ENCODE assay signal across 8 cellular contexts in genomic region chr15:73677146-73677607, GRCh38. TPM values are rescaled to one million over a fixed set of nuclear protein-coding genes. Genes with fewer than 3 reads are reported as not detected.
DNase-seq lines count a peak whose midpoint lies in the region; ATAC-seq and TF ChIP-seq lines count a peak whose summit lies in the region.

No MANE protein-coding gene starts in this region.

- no peak overlapping the region for H3K4me3 ChIP-seq in foreskin fibroblast (ENCODE audit: low read depth in 1 of 2, low read length in 2 of 2)
- no peak overlapping the region for H3K4me3 ChIP-seq in prostate gland

- in situ Hi-C loops in GM13976 (cut with MboI; ENCODE audit: low sequenced_read_pairs, unreplicated experiment), result loop anchor here (25.0 kb wide), 1 partner anchor 365 kb away; no protein-coding TSS in a partner anchor

- H3K36me3 ChIP-seq in prostate gland, result no peaks in the 10 kb centered on the region

- intact Hi-C loops in activated T-helper 1 cell treated with anti-CD3 and anti-CD28 coated beads, Interleukin-12 subunit alpha, Interleukin-12 subunit beta, Interleukin-2, Interleukin-4 antibody, amounts not matched to agents 30 ng/mL and 10 ng/mL and 1 ng/mL, durations not matched to agents 14 hours and 24 hours and 36 hours (cut with micrococcal nuclease), result loop anchor here (1.0 to 2.0 kb wide), 3 partner anchors 23 to 41 kb away; no protein-coding TSS in a partner anchor
- intact Hi-C loops in prostate gland (cut with DNase I), result loop anchor here (1.0 kb wide), 1 partner anchor 23 kb away; no protein-coding TSS in a partner anchor

- no peaks in the 10 kb centered on the region for H3K9me3 Mint-ChIP-seq in activated T-helper 1 cell treated with anti-CD3 and anti-CD28 coated beads, Interleukin-12 subunit alpha, Interleukin-12 subunit beta, Interleukin-2, Interleukin-4 antibody, amounts not matched to agents 30 ng/mL and 10 ng/mL and 1 ng/mL, durations not matched to agents 14 hours and 24 hours and 36 hours

- H3K27ac ChIP-seq in prostate gland, result no peak overlapping the region

- H3K27me3 ChIP-seq in prostate gland (replicated peaks; ENCODE audit: insufficient read depth), result no peaks in the 10 kb centered on the region

- no peaks in the 10 kb centered on the region for H3K36me3 Mint-ChIP-seq in activated T-helper 1 cell treated with anti-CD3 and anti-CD28 coated beads, Interleukin-12 subunit alpha, Interleukin-12 subunit beta, Interleukin-2, Interleukin-4 antibody, amounts not matched to agents 30 ng/mL and 10 ng/mL and 1 ng/mL, durations not matched to agents 14 hours and 24 hours and 36 hours (ENCODE audit: low read depth)

- TF ChIP-seq POLR2A in prostate gland (IDR thresholded peaks at IDR 0.05), result no peak

- WGBS in prostate gland, result 52% methylated on average over 5 of the region's 5 CpGs

- H3K27ac Mint-ChIP-seq in activated T-helper 1 cell treated with anti-CD3 and anti-CD28 coated beads, Interleukin-12 subunit alpha, Interleukin-12 subunit beta, Interleukin-2, Interleukin-4 antibody, amounts not matched to agents 30 ng/mL and 10 ng/mL and 1 ng/mL, durations not matched to agents 14 hours and 24 hours and 36 hours, result no peak overlapping the region

- no peak for ATAC-seq in GM18517 (IDR thresholded peaks at IDR 0.05; ENCODE audit: unreplicated experiment)
- ATAC-seq in HG03342 (IDR thresholded peaks at IDR 0.05; ENCODE audit: unreplicated experiment), result no peak

- peaks cover 21% of the 10 kb centered on the region for H3K27me3 Mint-ChIP-seq in activated T-helper 1 cell treated with anti-CD3 and anti-CD28 coated beads, Interleukin-12 subunit alpha, Interleukin-12 subunit beta, Interleukin-2, Interleukin-4 antibody, amounts not matched to agents 30 ng/mL and 10 ng/mL and 1 ng/mL, durations not matched to agents 14 hours and 24 hours and 36 hours (ENCODE audit: insufficient read depth)

- no peak overlapping the region for H3K4me3 Mint-ChIP-seq in activated T-helper 1 cell treated with anti-CD3 and anti-CD28 coated beads, Interleukin-12 subunit alpha, Interleukin-12 subunit beta, Interleukin-2, Interleukin-4 antibody, amounts not matched to agents 30 ng/mL and 10 ng/mL and 1 ng/mL, durations not matched to agents 14 hours and 24 hours and 36 hours

- no peaks in the 10 kb centered on the region for H3K4me1 ChIP-seq in prostate gland (replicated peaks)

- DNase-seq in AG08395 (ENCODE audit: low spot score) (peak; percentile 74), GM13976 (ENCODE audit: low spot score) (peak; percentile 41), NCI-H774 (lab: John Stamatoyannopoulos, UW) (peak; percentile 36), foreskin fibroblast (peak in 1 of 2 donors; percentile 70), prostate gland (ENCODE audit: low spot score) (peak; percentile 69)
- peak; percentile 31 for DNase-seq in activated T-helper 1 cell treated with anti-CD3 and anti-CD28 coated beads, Interleukin-12 subunit alpha, Interleukin-12 subunit beta, Interleukin-2, Interleukin-4 antibody, amounts not matched to agents 30 ng/mL and 10 ng/mL and 1 ng/mL, durations not matched to agents 14 hours and 24 hours and 36 hours (ENCODE audit: low spot score)

- peaks cover 33% of the 10 kb centered on the region for H3K4me1 Mint-ChIP-seq in activated T-helper 1 cell treated with anti-CD3 and anti-CD28 coated beads, Interleukin-12 subunit alpha, Interleukin-12 subunit beta, Interleukin-2, Interleukin-4 antibody, amounts not matched to agents 30 ng/mL and 10 ng/mL and 1 ng/mL, durations not matched to agents 14 hours and 24 hours and 36 hours (ENCODE audit: low read depth)

- H3K9me3 ChIP-seq in prostate gland, result no peaks in the 10 kb centered on the region

- TF ChIP-seq CTCF in GM13976 (IDR thresholded peaks at IDR 0.05; ENCODE audit: borderline replicate concordance, control extremely low read depth, extremely low read depth, insufficient read depth, missing control alignments), result peak; percentile 78
- peak; percentile 83 for TF ChIP-seq CTCF in foreskin fibroblast (IDR thresholded peaks at IDR 0.05; ENCODE audit: low read depth, low read length)
- peak; percentile 65 to 90 (median 87) for TF ChIP-seq CTCF in prostate gland (IDR thresholded peaks at IDR 0.05)

RNA-seq across cellular contexts. Expression of gene CD276, which starts 7.0 kb away (rescaled TPM):
- total RNA-seq in activated T-helper 1 cell treated with anti-CD3 and anti-CD28 coated beads, Interleukin-12 subunit alpha, Interleukin-12 subunit beta, Interleukin-2, Interleukin-4 antibody, amounts not matched to agents 30 ng/mL and 10 ng/mL and 1 ng/mL, durations not matched to agents 14 hours and 24 hours and 36 hours, result 29.0 and 29.2 TPM in 2 replicates
- 10 to 100 TPM; 75.0 to 91.3 TPM for total RNA-seq in prostate gland

RNA-seq across cellular contexts. Expression of gene NPTN, which starts 44.0 kb away (rescaled TPM):
- total RNA-seq in activated T-helper 1 cell treated with anti-CD3 and anti-CD28 coated beads, Interleukin-12 subunit alpha, Interleukin-12 subunit beta, Interleukin-2, Interleukin-4 antibody, amounts not matched to agents 30 ng/mL and 10 ng/mL and 1 ng/mL, durations not matched to agents 14 hours and 24 hours and 36 hours, result 91.1 and 91.2 TPM in 2 replicates
- 100 to 1,000 TPM; 147 to 266 TPM for total RNA-seq in prostate gland
